ENCODE assay signal across 1 cellular context in the genomic region with DNA sequence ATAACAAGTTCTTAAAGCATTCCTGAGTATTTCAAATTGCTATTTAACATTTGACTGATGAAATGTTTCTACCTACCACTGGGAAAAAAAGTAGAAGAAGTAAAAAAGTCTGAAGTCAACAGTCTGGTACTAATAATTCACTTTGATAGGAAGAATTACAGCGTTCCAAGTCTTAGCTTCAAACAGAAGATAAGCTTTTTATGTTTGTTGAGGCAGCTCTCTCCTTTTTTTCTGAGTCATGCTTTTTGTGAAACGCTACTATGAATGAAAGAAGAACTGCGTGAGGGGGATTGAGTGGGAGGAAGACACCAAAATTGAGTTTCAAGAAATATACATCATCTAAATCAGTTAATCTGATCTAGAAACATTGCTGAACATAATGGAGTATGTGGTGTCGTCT.
TF ChIP-seq lines count a peak whose summit lies in the region.

No MANE protein-coding gene starts in this region.

TF ChIP-seq in GM23338, 12 proteins besides CTCF, POLR2A, EP300 and RAD21 (continued from another document):
- TF ChIP-seq REST (IDR thresholded peaks at IDR 0.05; ENCODE audit: unreplicated experiment), result no peak
- no peak for TF ChIP-seq EZH2phosphoT487 (IDR thresholded peaks at IDR 0.05; ENCODE audit: unreplicated experiment)
- no peak for TF ChIP-seq ETS1 (IDR thresholded peaks at IDR 0.05)
